1 cellular context compared by ENCODE assay signal in genomic region chr17:28484296-28484695, GRCh38.
TF ChIP-seq lines count a peak whose summit lies in the region.

No MANE protein-coding gene starts in this region.

TF ChIP-seq in GM12878, 131 proteins besides CTCF, POLR2A, EP300 and RAD21 (continued from another document and continues in another):
- TF ChIP-seq ETV6 (conservative IDR thresholded peaks at IDR 0.05 in 1 of 2, IDR thresholded peaks at IDR 0.05 in 1 of 2; ENCODE audit: borderline replicate concordance in 1 of 2, low read depth in 1 of 2) (peak in 1 of 2 experiments; percentile 39; a peak in 1 of 4 replicates), EED (IDR thresholded peaks at IDR 0.05; ENCODE audit: low read depth) (peak; percentile 62; the same call in 1 of the 2 replicates), CBFB (IDR thresholded peaks at IDR 0.05; ENCODE audit: low read depth) (0 out of 2 replicates have a peak, but pooled peaks have one; percentile 42), GATAD2B (conservative IDR thresholded peaks at IDR 0.05; ENCODE audit: low read depth) (no peak), BHLHE40 (IDR thresholded peaks at IDR 0.05; ENCODE audit: borderline replicate concordance in 1 of 2, low read depth in 2 of 2, low read length in 1 of 2) (peak; percentile 32 to 37; a peak in 2 of 4 replicates), MLLT1 (IDR thresholded peaks at IDR 0.05) (0 out of 2 replicates have a peak, but pooled peaks have one; percentile 45), ESRRA (IDR thresholded peaks at IDR 0.05; ENCODE audit: low read length) (no peak), NFYA (IDR thresholded peaks at IDR 0.05; ENCODE audit: borderline replicate concordance, low read depth, low read length) (no peak), IKZF2 (IDR thresholded peaks at IDR 0.05) (peak; percentile 58 to 69; a peak in 3 of 4 replicates), SUPT20H (IDR thresholded peaks at IDR 0.05; ENCODE audit: borderline replicate concordance, control insufficient read depth, low read depth, low read length) (no peak), PAX8 (IDR thresholded peaks at IDR 0.05) (no peak), MEF2B (IDR thresholded peaks at IDR 0.05; ENCODE audit: partially characterized antibody, poor library complexity, severe bottlenecking) (peak; percentile 63), IKZF1 (conservative IDR thresholded peaks at IDR 0.05) (peak; percentile 38; the same call in 1 of the 2 replicates), NFIC (IDR thresholded peaks at IDR 0.05; ENCODE audit: low read depth, low read length) (peak; percentile 72), DPF2 (IDR thresholded peaks at IDR 0.05) (peak; percentile 48; the same call in 1 of the 2 replicates), RB1 (IDR thresholded peaks at IDR 0.05; ENCODE audit: borderline replicate concordance) (no peak), BACH1 (IDR thresholded peaks at IDR 0.05; ENCODE audit: borderline replicate concordance) (no peak), ATF7 (IDR thresholded peaks at IDR 0.05; ENCODE audit: low read depth) (peak; percentile 47; the same call in 1 of the 2 replicates), RCOR1 (conservative IDR thresholded peaks at IDR 0.05; ENCODE audit: low read depth, low read length) (0 out of 2 replicates have a peak, but pooled peaks have one; percentile 20), RELB (IDR thresholded peaks at IDR 0.05; ENCODE audit: low read depth) (0 out of 2 replicates have a peak, but pooled peaks have one; percentile 22), FOXM1 (IDR thresholded peaks at IDR 0.05; ENCODE audit: low read depth, low read length) (0 out of 2 replicates have a peak, but pooled peaks have one; percentile 57), PAX5 (IDR thresholded peaks at IDR 0.05; ENCODE audit: borderline replicate concordance, low read depth, low read length) (0 out of 2 replicates have a peak, but pooled peaks have one; percentile 28), SREBF2 (IDR thresholded peaks at IDR 0.05; ENCODE audit: low read length) (no peak), HCFC1 (IDR thresholded peaks at IDR 0.05; ENCODE audit: low read length) (no peak), JUND (IDR thresholded peaks at IDR 0.05; ENCODE audit: low read depth, low read length) (peak; percentile 64; the same call in 1 of the 2 replicates), TAF1 (IDR thresholded peaks at IDR 0.05; ENCODE audit: borderline replicate concordance, low read depth, low read length) (peak; percentile 36; the same call in 1 of the 2 replicates), CBX5 (IDR thresholded peaks at IDR 0.05; ENCODE audit: low read depth) (peak; percentile 70; the same call in 1 of the 2 replicates), SREBF1 (IDR thresholded peaks at IDR 0.05; ENCODE audit: low read length) (no peak), PRDM15 (CRISPR knock-in tag; IDR thresholded peaks at IDR 0.05) (no peak), SPI1 (IDR thresholded peaks at IDR 0.05; ENCODE audit: borderline replicate concordance, insufficient read depth, low read depth, low read length) (peak; percentile 76), NBN (IDR thresholded peaks at IDR 0.05) (peak; percentile 82; the same call in 1 of the 2 replicates), BCL11A (IDR thresholded peaks at IDR 0.05; ENCODE audit: low read depth, low read length) (0 out of 2 replicates have a peak, but pooled peaks have one; percentile 69), CHD2 (IDR thresholded peaks at IDR 0.05; ENCODE audit: borderline replicate concordance, low read depth, low read length) (peak; percentile 66; the same call in 1 of the 2 replicates), RUNX3 (IDR thresholded peaks at IDR 0.05; ENCODE audit: low read length) (peak; percentile 87), MAX (IDR thresholded peaks at IDR 0.05; ENCODE audit: low read depth, low read length) (0 out of 2 replicates have a peak, but pooled peaks have one; percentile 38), ZNF592 (IDR thresholded peaks at IDR 0.05) (no peak), MTA2 (IDR thresholded peaks at IDR 0.05; ENCODE audit: low read depth) (peak; percentile 62; the same call in 1 of the 2 replicates), SP1 (IDR thresholded peaks at IDR 0.05; ENCODE audit: low read depth, low read length) (peak; percentile 60), JUNB (IDR thresholded peaks at IDR 0.05) (peak; percentile 69)
- TF ChIP-seq, protein P1, sequence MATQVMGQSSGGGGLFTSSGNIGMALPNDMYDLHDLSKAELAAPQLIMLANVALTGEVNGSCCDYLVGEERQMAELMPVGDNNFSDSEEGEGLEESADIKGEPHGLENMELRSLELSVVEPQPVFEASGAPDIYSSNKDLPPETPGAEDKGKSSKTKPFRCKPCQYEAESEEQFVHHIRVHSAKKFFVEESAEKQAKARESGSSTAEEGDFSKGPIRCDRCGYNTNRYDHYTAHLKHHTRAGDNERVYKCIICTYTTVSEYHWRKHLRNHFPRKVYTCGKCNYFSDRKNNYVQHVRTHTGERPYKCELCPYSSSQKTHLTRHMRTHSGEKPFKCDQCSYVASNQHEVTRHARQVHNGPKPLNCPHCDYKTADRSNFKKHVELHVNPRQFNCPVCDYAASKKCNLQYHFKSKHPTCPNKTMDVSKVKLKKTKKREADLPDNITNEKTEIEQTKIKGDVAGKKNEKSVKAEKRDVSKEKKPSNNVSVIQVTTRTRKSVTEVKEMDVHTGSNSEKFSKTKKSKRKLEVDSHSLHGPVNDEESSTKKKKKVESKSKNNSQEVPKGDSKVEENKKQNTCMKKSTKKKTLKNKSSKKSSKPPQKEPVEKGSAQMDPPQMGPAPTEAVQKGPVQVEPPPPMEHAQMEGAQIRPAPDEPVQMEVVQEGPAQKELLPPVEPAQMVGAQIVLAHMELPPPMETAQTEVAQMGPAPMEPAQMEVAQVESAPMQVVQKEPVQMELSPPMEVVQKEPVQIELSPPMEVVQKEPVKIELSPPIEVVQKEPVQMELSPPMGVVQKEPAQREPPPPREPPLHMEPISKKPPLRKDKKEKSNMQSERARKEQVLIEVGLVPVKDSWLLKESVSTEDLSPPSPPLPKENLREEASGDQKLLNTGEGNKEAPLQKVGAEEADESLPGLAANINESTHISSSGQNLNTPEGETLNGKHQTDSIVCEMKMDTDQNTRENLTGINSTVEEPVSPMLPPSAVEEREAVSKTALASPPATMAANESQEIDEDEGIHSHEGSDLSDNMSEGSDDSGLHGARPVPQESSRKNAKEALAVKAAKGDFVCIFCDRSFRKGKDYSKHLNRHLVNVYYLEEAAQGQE (IDR thresholded peaks at IDR 0.05; ENCODE audit: low read depth, low read length) = 0 out of 2 replicates have a peak, but pooled peaks have one; percentile 23
- TF ChIP-seq, protein P2, sequence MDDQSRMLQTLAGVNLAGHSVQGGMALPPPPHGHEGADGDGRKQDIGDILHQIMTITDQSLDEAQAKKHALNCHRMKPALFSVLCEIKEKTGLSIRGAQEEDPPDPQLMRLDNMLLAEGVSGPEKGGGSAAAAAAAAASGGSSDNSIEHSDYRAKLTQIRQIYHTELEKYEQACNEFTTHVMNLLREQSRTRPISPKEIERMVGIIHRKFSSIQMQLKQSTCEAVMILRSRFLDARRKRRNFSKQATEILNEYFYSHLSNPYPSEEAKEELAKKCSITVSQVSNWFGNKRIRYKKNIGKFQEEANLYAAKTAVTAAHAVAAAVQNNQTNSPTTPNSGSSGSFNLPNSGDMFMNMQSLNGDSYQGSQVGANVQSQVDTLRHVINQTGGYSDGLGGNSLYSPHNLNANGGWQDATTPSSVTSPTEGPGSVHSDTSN (IDR thresholded peaks at IDR 0.05; ENCODE audit: insufficient replicate concordance, low read depth, low read length) = no peak
- TF ChIP-seq, protein P3, sequence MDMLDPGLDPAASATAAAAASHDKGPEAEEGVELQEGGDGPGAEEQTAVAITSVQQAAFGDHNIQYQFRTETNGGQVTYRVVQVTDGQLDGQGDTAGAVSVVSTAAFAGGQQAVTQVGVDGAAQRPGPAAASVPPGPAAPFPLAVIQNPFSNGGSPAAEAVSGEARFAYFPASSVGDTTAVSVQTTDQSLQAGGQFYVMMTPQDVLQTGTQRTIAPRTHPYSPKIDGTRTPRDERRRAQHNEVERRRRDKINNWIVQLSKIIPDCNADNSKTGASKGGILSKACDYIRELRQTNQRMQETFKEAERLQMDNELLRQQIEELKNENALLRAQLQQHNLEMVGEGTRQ (IDR thresholded peaks at IDR 0.05; ENCODE audit: borderline replicate concordance, low read depth, low read length) = no peak
- TF ChIP-seq, protein P4, sequence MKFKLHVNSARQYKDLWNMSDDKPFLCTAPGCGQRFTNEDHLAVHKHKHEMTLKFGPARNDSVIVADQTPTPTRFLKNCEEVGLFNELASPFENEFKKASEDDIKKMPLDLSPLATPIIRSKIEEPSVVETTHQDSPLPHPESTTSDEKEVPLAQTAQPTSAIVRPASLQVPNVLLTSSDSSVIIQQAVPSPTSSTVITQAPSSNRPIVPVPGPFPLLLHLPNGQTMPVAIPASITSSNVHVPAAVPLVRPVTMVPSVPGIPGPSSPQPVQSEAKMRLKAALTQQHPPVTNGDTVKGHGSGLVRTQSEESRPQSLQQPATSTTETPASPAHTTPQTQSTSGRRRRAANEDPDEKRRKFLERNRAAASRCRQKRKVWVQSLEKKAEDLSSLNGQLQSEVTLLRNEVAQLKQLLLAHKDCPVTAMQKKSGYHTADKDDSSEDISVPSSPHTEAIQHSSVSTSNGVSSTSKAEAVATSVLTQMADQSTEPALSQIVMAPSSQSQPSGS (IDR thresholded peaks at IDR 0.05; ENCODE audit: low read length) = peak; percentile 74
